In the genomic region with DNA sequence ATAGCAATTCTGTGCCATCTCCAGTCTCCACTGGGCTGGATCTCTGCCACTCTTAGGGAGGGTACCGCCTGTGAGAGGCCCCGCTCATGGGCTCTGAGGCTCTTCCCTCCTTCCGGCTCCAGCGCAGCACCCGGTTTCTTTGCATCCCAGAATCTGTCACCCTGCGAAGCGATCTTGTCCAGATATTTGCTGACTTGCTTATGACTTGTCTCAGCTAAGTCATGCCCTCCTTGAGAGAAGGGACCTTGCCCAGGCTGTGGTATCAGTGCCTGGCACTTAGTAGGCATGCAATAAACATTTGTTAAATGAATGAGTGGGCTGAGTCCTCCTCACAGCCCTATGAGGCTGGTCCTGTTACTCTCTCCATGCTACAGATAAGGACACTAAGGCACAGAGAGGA, we compare ENCODE assay signal across 20 cellular contexts. TPM values are rescaled to one million over a fixed set of nuclear protein-coding genes. Genes with fewer than 3 reads are reported as not detected.
"Had no signal": no experiment of that assay in that cellular context is flagged by ENCODE, and none has a peak within 500 bp of the region (broad histone marks: within the 10 kb centered on the region; RNA-seq: fewer than 3 reads in every experiment).

No MANE protein-coding gene starts in this region.

- DNase-seq: activated CD4-positive, alpha-beta T cell treated with anti-CD3 and anti-CD28 coated beads, Interleukin-2, amount 50 U/mL, for 4 hours; activated CD4-positive, CD25-positive, alpha-beta regulatory T cell treated with anti-CD3 and anti-CD28 coated beads, Interleukin-2, amount 50 U/mL, for 72 hours; activated naive CD4-positive, alpha-beta T cell treated with anti-CD3 and anti-CD28 coated beads for 36 hours; activated naive CD8-positive, alpha-beta T cell treated with anti-CD3 and anti-CD28 coated beads, Interleukin-2, amount 50 U/mL, for 24 hours; activated T-cell treated with anti-CD3 and anti-CD28 coated beads for 4 hours; naive thymus-derived CD4-positive, alpha-beta T cell; posterior cingulate gyrus; stimulated activated CD4-positive, alpha-beta T cell treated with anti-CD3 and anti-CD28 coated beads, Interleukin-2, amount 100 ng/mL, for 48 hours; stimulated activated naive CD4-positive, alpha-beta T cell had no signal

- H3K36me3 ChIP-seq: cardiac muscle cell, neutrophil, suprapubic skin had no signal

- H3K9me3 ChIP-seq: neutrophil, suprapubic skin had no signal

- H3K27me3 ChIP-seq: cardiac muscle cell, neutrophil, suprapubic skin had no signal

- FAIRE-seq: astrocyte, endometrium, islet of Langerhans had no signal

- H3K27ac ChIP-seq: cardiac muscle cell, neutrophil, suprapubic skin had no signal

- ATAC-seq: activated naive CD8-positive, alpha-beta T cell treated with anti-CD3 and anti-CD28 coated beads, Interleukin-2, amount 50 U/mL, for 24 hours; activated T-helper 17 cell treated with anti-CD3 and anti-CD28 coated beads, Interleukin-2, amount 50 U/mL, for 72 hours; esophagus mucosa; naive thymus-derived CD4-positive, alpha-beta T cell had no signal

- H3K4me3 ChIP-seq: cardiac muscle cell, lung, suprapubic skin had no signal

RNA-seq across cellular contexts. Expression of gene KRT80, which starts 13.4 kb away (rescaled TPM):
- total RNA-seq: activated naive CD4-positive, alpha-beta T cell treated with anti-CD3 and anti-CD28 coated beads for 36 hours; activated T-helper 17 cell treated with anti-CD3 and anti-CD28 coated beads, Interleukin-2, amount 50 U/mL, for 72 hours; cardiac muscle cell; mononuclear cell had no signal
- polyA plus RNA-seq: cardiac muscle cell; naive thymus-derived CD4-positive, alpha-beta T cell had no signal

RNA-seq across cellular contexts. Expression of gene KRT7, which starts 54.6 kb away (rescaled TPM):
- total RNA-seq: mononuclear cell, skeletal muscle tissue had no signal
- polyA plus RNA-seq: naive thymus-derived CD4-positive, alpha-beta T cell had no signal
